ENCODE assay signal across 33 cellular contexts in genomic region chr6:14759976-14760672, GRCh38.
A peak's percentile ranks its signal among the peaks of the same experiment; 100 is the strongest.
DNase-seq lines count a peak whose midpoint lies in the region; ATAC-seq and TF ChIP-seq lines count a peak whose summit lies in the region.
"Had no signal": no experiment of that assay in that cellular context is flagged by ENCODE, and none has a peak within 500 bp of the region (broad histone marks: within the 10 kb centered on the region; RNA-seq: fewer than 3 reads in every experiment).

No MANE protein-coding gene starts in this region.

- peaks cover 56% of the 10 kb centered on the region for H3K4me1 Mint-ChIP-seq in CD14-positive monocyte
- H3K4me1 Mint-ChIP-seq: activated naive CD4-positive, alpha-beta T cell treated with anti-CD3 and anti-CD28 coated beads, Interleukin-2, amount 10 ng/mL, durations not matched to agents 7 days and 5 days had no signal

- H3K36me3 Mint-ChIP-seq in CD14-positive monocyte, result peaks cover 0 to 6% of the 10 kb centered on the region in 2 donors
- H3K36me3 Mint-ChIP-seq: naive thymus-derived CD8-positive, alpha-beta T cell had no signal

- peak overlapping the region in 1 of 2 donors; percentile 14 for H3K4me3 Mint-ChIP-seq in CD14-positive monocyte
- H3K4me3 Mint-ChIP-seq: activated naive CD4-positive, alpha-beta T cell treated with anti-CD3 and anti-CD28 coated beads, Interleukin-2, amount 10 ng/mL, durations not matched to agents 7 days and 5 days; B cell; dendritic cell treated with granulocyte-macrophage colony-stimulating factor and Interleukin-4, amounts not matched to agents 40 ng/mL and 50 ng/mL, for 4 days; endodermal cell; GM23338; naive thymus-derived CD8-positive, alpha-beta T cell had no signal

- TF ChIP-seq CTCF in CD14-positive monocyte (IDR thresholded peaks at IDR 0.05) (no peak), right lobe of liver (IDR thresholded peaks at IDR 0.05) (no peak), BE2C (IDR thresholded peaks at IDR 0.05; ENCODE audit: low read depth, low read length) (no peak)

- peaks cover 0 to 6% (median 5%) of the 10 kb centered on the region in 3 donors for H3K27me3 Mint-ChIP-seq in CD14-positive monocyte (ENCODE audit: low read depth in 3 of 3)
- H3K27me3 Mint-ChIP-seq: activated naive CD4-positive, alpha-beta T cell treated with anti-CD3 and anti-CD28 coated beads, Interleukin-2, amount 10 ng/mL, durations not matched to agents 7 days and 5 days; activated T-helper 17 cell treated with anti-CD3 and anti-CD28 coated beads, Interleukin-2, amount 50 U/mL, for 72 hours; B cell; dendritic cell treated with granulocyte-macrophage colony-stimulating factor and Interleukin-4, amounts not matched to agents 40 ng/mL and 50 ng/mL, for 4 days; naive thymus-derived CD8-positive, alpha-beta T cell had no signal

- ATAC-seq in GM19351 (IDR thresholded peaks at IDR 0.05; ENCODE audit: unreplicated experiment) (peak; percentile 62), right lobe of liver (peak; percentile 10 to 47 (median 36)), HG03460 (IDR thresholded peaks at IDR 0.05; ENCODE audit: unreplicated experiment) (no peak)
- ATAC-seq: activated T-helper 17 cell treated with anti-CD3 and anti-CD28 coated beads, Interleukin-2, amount 50 U/mL, for 72 hours; GM23338; naive thymus-derived CD8-positive, alpha-beta T cell; psoas muscle had no signal

- H3K27me3 ChIP-seq in right lobe of liver, result no peaks in the 10 kb centered on the region
- no peaks in the 10 kb centered on the region for H3K27me3 ChIP-seq in BE2C
- H3K27me3 ChIP-seq: adrenal gland, sigmoid colon, SJSA1, upper lobe of left lung had no signal

- peaks cover 0 to 3% (median 0%) of the 10 kb centered on the region in 7 donors for H3K9me3 Mint-ChIP-seq in CD14-positive monocyte
- H3K9me3 Mint-ChIP-seq: dendritic cell treated with granulocyte-macrophage colony-stimulating factor and Interleukin-4, amounts not matched to agents 40 ng/mL and 50 ng/mL, for 4 days; endodermal cell; GM23338 had no signal

- peak overlapping the region; percentile 78 to 97 (median 95) for H3K27ac Mint-ChIP-seq in CD14-positive monocyte
- H3K27ac Mint-ChIP-seq: activated naive CD4-positive, alpha-beta T cell treated with anti-CD3 and anti-CD28 coated beads, Interleukin-2, amount 10 ng/mL, durations not matched to agents 7 days and 5 days; activated T-helper 17 cell treated with anti-CD3 and anti-CD28 coated beads, Interleukin-2, amount 50 U/mL, for 72 hours; B cell; dendritic cell treated with granulocyte-macrophage colony-stimulating factor and Interleukin-4, amounts not matched to agents 40 ng/mL and 50 ng/mL, for 4 days; endodermal cell; GM23338; naive thymus-derived CD8-positive, alpha-beta T cell had no signal

- H3K9me3 ChIP-seq in right lobe of liver, result no peaks in the 10 kb centered on the region
- H3K9me3 ChIP-seq in BE2C, result no peaks in the 10 kb centered on the region
- H3K9me3 ChIP-seq: adrenal gland, psoas muscle, sigmoid colon, SJSA1, upper lobe of left lung had no signal

- intact Hi-C loops in CD14-positive monocyte (cut with micrococcal nuclease) (loop anchor here in 1 of 2 donors (2.0 kb wide), 1 partner anchor 15 kb away; no protein-coding TSS in a partner anchor), right lobe of liver (cut with DNase I) (no loop called here)

- H3K4me1 ChIP-seq in right lobe of liver, result peaks cover 0 to 60% (median 25%) of the 10 kb centered on the region in 4 donors
- peaks cover 7% of the 10 kb centered on the region for H3K4me1 ChIP-seq in BE2C
- H3K4me1 ChIP-seq: adrenal gland, psoas muscle, sigmoid colon, SJSA1 had no signal

- peak overlapping the region in 2 of 3 donors; percentile 23 to 70 for H3K27ac ChIP-seq in right lobe of liver
- H3K27ac ChIP-seq: adrenal gland, psoas muscle, sigmoid colon, SJSA1, upper lobe of left lung had no signal

- H3K36me3 ChIP-seq in right lobe of liver (no peaks in the 10 kb centered on the region), BE2C (no peaks in the 10 kb centered on the region)
- H3K36me3 ChIP-seq: adrenal gland, sigmoid colon, SJSA1, upper lobe of left lung had no signal

- 25% methylated on average over 4 of the region's 4 CpGs for WGBS in right lobe of liver (ENCODE audit: insufficient coverage, low coverage, low lambda C conversion rate, missing lambda C conversion rate)

- no peak for TF ChIP-seq POLR2A in right lobe of liver (IDR thresholded peaks at IDR 0.05)

- DNase-seq in CD14-positive monocyte (ENCODE audit: low spot score), result no peak
- DNase-seq in NCI-H526 treated with DMSO at 0.1 percent for 48 hours (lab: John Stamatoyannopoulos, UW), result peak; percentile 51
- DNase-seq in right lobe of liver, result no peak
- DNase-seq in globus pallidus (ENCODE audit: low spot score), result no peak
- no peak for DNase-seq in BE2C
- DNase-seq in iPS-NIHi11 (ENCODE audit: low spot score), result no peak
- DNase-seq: activated CD4-positive, alpha-beta T cell treated with anti-CD3 and anti-CD28 coated beads for 48 hours; activated naive CD4-positive, alpha-beta T cell treated with anti-CD3 and anti-CD28 coated beads, Interleukin-2, amount 10 ng/mL, durations not matched to agents 7 days and 5 days; adrenal gland; central memory CD4-positive, alpha-beta T cell; DMS 273 treated with DMSO at 0.1 percent for 48 hours; EL; endodermal cell; islet precursor cell; Kasumi-1; naive thymus-derived CD8-positive, alpha-beta T cell; NCI-H1417; NCI-H2081; NCI-H2227 treated with DMSO at 0.1 percent for 48 hours; NCI-H774; nucleus accumbens; psoas muscle; RPMI8226; sigmoid colon; stimulated activated CD4-positive, alpha-beta T cell treated with anti-CD3 and anti-CD28 coated beads, Interleukin-4, amount 100 ng/mL, for 1 hour; upper lobe of left lung had no signal

- H3K4me3 ChIP-seq in right lobe of liver (no peak overlapping the region), BE2C (ENCODE audit: low read depth, low read length) (no peak overlapping the region)
- H3K4me3 ChIP-seq: adrenal gland, GM23338, psoas muscle, sigmoid colon, SJSA1, upper lobe of left lung had no signal
